In genomic region chr22:37678372-37678771, GRCh38 we compare ENCODE assay signal across 14 cellular contexts. TPM values are rescaled to one million over a fixed set of nuclear protein-coding genes. Genes with fewer than 3 reads are reported as not detected.
DNase-seq lines count a peak whose midpoint lies in the region; ATAC-seq and TF ChIP-seq lines count a peak whose summit lies in the region.
"Had no signal": no experiment of that assay in that cellular context is flagged by ENCODE, and none has a peak within 500 bp of the region (broad histone marks: within the 10 kb centered on the region; RNA-seq: fewer than 3 reads in every experiment).

No MANE protein-coding gene starts in this region.

- H3K36me3 Mint-ChIP-seq in CD4-positive, CD25-positive, alpha-beta regulatory T cell, result no peaks in the 10 kb centered on the region
- no peaks in the 10 kb centered on the region; a peak in 1 of 7 replicates for H3K36me3 Mint-ChIP-seq in H9 (ENCODE audit: insufficient read depth in 1 of 3, low read depth in 3 of 3)

- no peak overlapping the region for H2BK15ac ChIP-seq in H9 (ENCODE audit: low read depth, low read length)

- no peak overlapping the region for H3K4me3 Mint-ChIP-seq in CD4-positive, CD25-positive, alpha-beta regulatory T cell
- no peak overlapping the region for H3K4me3 Mint-ChIP-seq in H9

- no peaks in the 10 kb centered on the region for H3K9me3 Mint-ChIP-seq in CD4-positive, CD25-positive, alpha-beta regulatory T cell
- no peaks in the 10 kb centered on the region for H3K9me3 Mint-ChIP-seq in H9

- WGBS in H9 (ENCODE audit: extremely low coverage, insufficient read length, low lambda C conversion rate), result no CpG with 5 or more reads among the region's 18 CpGs

- no peak overlapping the region for H3K14ac ChIP-seq in H9 (ENCODE audit: insufficient read depth, low read length)

- H3K4me3 ChIP-seq in CD4-positive, CD25-positive, alpha-beta regulatory T cell (ENCODE audit: low read depth, low read length), result no peak overlapping the region
- H3K4me3 ChIP-seq in OCI-LY3 (ENCODE audit: low read length) (no peak overlapping the region), osteoblast (ENCODE audit: insufficient read depth, low read length) (peak overlapping the region; percentile 27)
- no peak overlapping the region for H3K4me3 ChIP-seq in effector memory CD4-positive, alpha-beta T cell (ENCODE audit: insufficient read depth, low read depth, low read length, poor library complexity, severe bottlenecking)
- H3K4me3 ChIP-seq: prostate gland, SJCRH30 had no signal

- H2AFZ ChIP-seq in OCI-LY3 (ENCODE audit: low read depth, low read length), result no peak overlapping the region
- no peak overlapping the region for H2AFZ ChIP-seq in osteoblast (ENCODE audit: low read length)
- no peak overlapping the region for H2AFZ ChIP-seq in H9 (ENCODE audit: low read length)

- no peak overlapping the region for H3K18ac ChIP-seq in H9 (ENCODE audit: insufficient read length, low read depth, low read length)

- no peak overlapping the region for H3T11ph ChIP-seq in H9 (ENCODE audit: low read length)

- H3K9ac ChIP-seq in OCI-LY3 (ENCODE audit: low read length) (no peak overlapping the region), H9 (ENCODE audit: extremely low read depth, insufficient read length, low read length) (no peak overlapping the region)

- no peak overlapping the region for H3K27ac Mint-ChIP-seq in CD4-positive, CD25-positive, alpha-beta regulatory T cell
- no peak overlapping the region for H3K27ac Mint-ChIP-seq in H9

- no peak overlapping the region for H4K91ac ChIP-seq in H9 (ENCODE audit: insufficient read length, low read depth, low read length)

- H3K4me2 ChIP-seq in OCI-LY3 (ENCODE audit: low read length) (0 out of 2 replicates have a peak overlapping the region, but pooled peaks have one; percentile 78), osteoblast (ENCODE audit: insufficient read depth, low read length) (peak overlapping the region; percentile 96), H9 (ENCODE audit: insufficient read depth, insufficient read length, low read length) (no peak overlapping the region)

- H2BK20ac ChIP-seq in H9 (ENCODE audit: low read depth, low read length, poor library complexity, severe bottlenecking), result no peak overlapping the region

- no peak overlapping the region for H2BK5ac ChIP-seq in H9 (ENCODE audit: insufficient read length, low read length)

- H3K27ac ChIP-seq in CD4-positive, CD25-positive, alpha-beta regulatory T cell (ENCODE audit: insufficient read depth, low read length, poor library complexity, severe bottlenecking), result peak overlapping the region; percentile 97
- H3K27ac ChIP-seq in OCI-LY3 (ENCODE audit: low read length), result no peak overlapping the region
- H3K27ac ChIP-seq in effector memory CD4-positive, alpha-beta T cell (ENCODE audit: insufficient read depth, low read length, poor library complexity, severe bottlenecking), result peak overlapping the region; percentile 98
- peak overlapping the region; percentile 24 for H3K27ac ChIP-seq in osteoblast (ENCODE audit: low read depth, low read length)
- H3K27ac ChIP-seq in H9 (ENCODE audit: insufficient read length, low read depth, low read length), result no peak overlapping the region
- H3K27ac ChIP-seq: prostate gland, SJCRH30 had no signal

- peaks cover 0 to 55% (median 19%) of the 10 kb centered on the region in 4 donors for H3K4me1 Mint-ChIP-seq in CD4-positive, CD25-positive, alpha-beta regulatory T cell
- peaks cover 5 to 24% of the 10 kb centered on the region in 2 experiments for H3K4me1 Mint-ChIP-seq in H9

- no peak overlapping the region for H3K56ac ChIP-seq in H9 (ENCODE audit: insufficient read length, low read depth, low read length)

- no peaks in the 10 kb centered on the region for H3K79me1 ChIP-seq in H9 (ENCODE audit: insufficient read depth, low read depth, low read length, poor library complexity, severe bottlenecking)

- H2BK12ac ChIP-seq in H9 (ENCODE audit: insufficient read length, low read depth, low read length), result no peak overlapping the region

- no peaks in the 10 kb centered on the region for H4K20me1 ChIP-seq in OCI-LY3 (ENCODE audit: insufficient read depth, low read length)
- H4K20me1 ChIP-seq in osteoblast (ENCODE audit: insufficient read depth, low read length), result peaks cover 43% of the 10 kb centered on the region
- no peaks in the 10 kb centered on the region for H4K20me1 ChIP-seq in H9 (ENCODE audit: control insufficient read depth, insufficient read depth, insufficient read length)

- no peaks in the 10 kb centered on the region for H3K27me3 Mint-ChIP-seq in CD4-positive, CD25-positive, alpha-beta regulatory T cell
- H3K27me3 Mint-ChIP-seq in H9 (ENCODE audit: low read depth), result peaks cover 6% of the 10 kb centered on the region

- no peak overlapping the region for H3K4ac ChIP-seq in H9 (ENCODE audit: low read depth, low read length)

- TF ChIP-seq CTCF in OCI-LY3 (IDR thresholded peaks at IDR 0.05; ENCODE audit: low read depth, low read length) (no peak), osteoblast (IDR thresholded peaks at IDR 0.05; ENCODE audit: extremely low read depth, low read depth, low read length) (no peak), H9 (conservative IDR thresholded peaks at IDR 0.05) (no peak)

- peaks cover 12% of the 10 kb centered on the region; the same call in 1 of the 2 replicates for H3K79me2 ChIP-seq in OCI-LY3 (ENCODE audit: low read length)
- peaks cover 28% of the 10 kb centered on the region for H3K79me2 ChIP-seq in osteoblast (ENCODE audit: insufficient read depth, low read length)
- H3K79me2 ChIP-seq in H9 (ENCODE audit: insufficient read depth, low read length), result no peaks in the 10 kb centered on the region

- no peak for DNase-seq in CD4-positive, CD25-positive, alpha-beta regulatory T cell
- no peak for DNase-seq in effector memory CD4-positive, alpha-beta T cell
- DNase-seq in osteoblast (ENCODE audit: insufficient read length, low spot score, missing footprints), result no peak
- DNase-seq in retina, result no peak
- DNase-seq in H9, result no peak
- DNase-seq: DMS79, Kasumi-1, kidney, NCI-H226, SJCRH30 had no signal

- H2BK120ac ChIP-seq in H9 (ENCODE audit: low read depth, low read length, poor library complexity, severe bottlenecking), result no peak overlapping the region

- H4K8ac ChIP-seq in H9 (replicated peaks; ENCODE audit: insufficient read length, low read depth, low read length), result no peak overlapping the region

- ATAC-seq in CD4-positive, CD25-positive, alpha-beta regulatory T cell (ENCODE audit: low read depth in 2 of 2), result no peak
- ATAC-seq in HG02678 (IDR thresholded peaks at IDR 0.05; ENCODE audit: unreplicated experiment), result no peak
- no peak for ATAC-seq in HG03442 (IDR thresholded peaks at IDR 0.05; ENCODE audit: unreplicated experiment)

- H3K27me3 ChIP-seq in CD4-positive, CD25-positive, alpha-beta regulatory T cell (ENCODE audit: control insufficient read depth, insufficient read depth, low read length), result no peaks in the 10 kb centered on the region
- H3K27me3 ChIP-seq in OCI-LY3 (ENCODE audit: low read depth, low read length) (no peaks in the 10 kb centered on the region), osteoblast (ENCODE audit: insufficient read depth, low read length) (no peaks in the 10 kb centered on the region), H9 (ENCODE audit: insufficient read depth, low read length) (no peaks in the 10 kb centered on the region)
- no peaks in the 10 kb centered on the region for H3K27me3 ChIP-seq in effector memory CD4-positive, alpha-beta T cell (replicated peaks; ENCODE audit: control insufficient read depth, insufficient read depth, low read length, poor library complexity, severe bottlenecking)
- H3K27me3 ChIP-seq: SJCRH30 had no signal

- peaks cover 3% of the 10 kb centered on the region for H3K23me2 ChIP-seq in H9 (ENCODE audit: insufficient read length, low read depth, low read length, poor library complexity, severe bottlenecking)

- no peak overlapping the region for H3K23ac ChIP-seq in H9 (ENCODE audit: insufficient read length, low read depth, low read length)

- H2AK5ac ChIP-seq in H9 (ENCODE audit: insufficient read length, low read length), result no peak overlapping the region

- H3K4me1 ChIP-seq in CD4-positive, CD25-positive, alpha-beta regulatory T cell (ENCODE audit: control insufficient read depth, insufficient read depth, low read length, poor library complexity, severe bottlenecking), result peaks cover 55% of the 10 kb centered on the region
- H3K4me1 ChIP-seq in OCI-LY3 (ENCODE audit: low read length), result peaks cover 33% of the 10 kb centered on the region
- peaks cover 32% of the 10 kb centered on the region for H3K4me1 ChIP-seq in effector memory CD4-positive, alpha-beta T cell (ENCODE audit: control insufficient read depth, insufficient read depth, low read length, poor library complexity, severe bottlenecking)
- H3K4me1 ChIP-seq in osteoblast (ENCODE audit: insufficient read depth, low read length), result peaks cover 23% of the 10 kb centered on the region
- no peaks in the 10 kb centered on the region for H3K4me1 ChIP-seq in H9 (ENCODE audit: insufficient read depth, low read length)

- H3K9me3 ChIP-seq in CD4-positive, CD25-positive, alpha-beta regulatory T cell (ENCODE audit: control insufficient read depth in 2 of 2, low read length in 2 of 2), result no peaks in the 10 kb centered on the region
- no peaks in the 10 kb centered on the region for H3K9me3 ChIP-seq in OCI-LY3 (ENCODE audit: insufficient read depth, low read length)
- H3K9me3 ChIP-seq in effector memory CD4-positive, alpha-beta T cell (ENCODE audit: control insufficient read depth, low read length), result no peaks in the 10 kb centered on the region
- no peaks in the 10 kb centered on the region for H3K9me3 ChIP-seq in osteoblast (ENCODE audit: low read depth, low read length)
- H3K9me3 ChIP-seq in H9 (ENCODE audit: control insufficient read depth, low read depth, low read length), result no peaks in the 10 kb centered on the region
- H3K9me3 ChIP-seq: prostate gland, SJCRH30 had no signal

- H3K36me3 ChIP-seq in CD4-positive, CD25-positive, alpha-beta regulatory T cell (ENCODE audit: control insufficient read depth, insufficient read depth, low read length), result no peaks in the 10 kb centered on the region
- H3K36me3 ChIP-seq in OCI-LY3 (replicated peaks; ENCODE audit: low read depth, low read length) (no peaks in the 10 kb centered on the region), osteoblast (ENCODE audit: insufficient read depth, low read length) (peaks cover 26% of the 10 kb centered on the region)
- H3K36me3 ChIP-seq in effector memory CD4-positive, alpha-beta T cell (ENCODE audit: control insufficient read depth, insufficient read depth, low read length), result peaks cover 3% of the 10 kb centered on the region
- H3K36me3 ChIP-seq: prostate gland had no signal

- no peak overlapping the region for H4K5ac ChIP-seq in H9 (ENCODE audit: insufficient read length, low read depth, low read length)

RNA-seq across cellular contexts. Expression of gene LGALS1, which starts 2.9 kb away (rescaled TPM):
- total RNA-seq in CD4-positive, CD25-positive, alpha-beta regulatory T cell, result 209 TPM
- 100 to 1,000 TPM; 321 to 829 (median 545) TPM for polyA plus RNA-seq in CD4-positive, CD25-positive, alpha-beta regulatory T cell
- total RNA-seq in osteoblast, result 3,004 and 3,217 TPM in 2 replicates
- 32.8 and 33.6 TPM in 2 replicates for total RNA-seq in H9 (2021)

RNA-seq across cellular contexts. Expression of gene NOL12, which starts 7.8 kb away (rescaled TPM):
- 38.2 TPM for total RNA-seq in CD4-positive, CD25-positive, alpha-beta regulatory T cell
- 10 to 100 TPM; 33.7 to 46.9 (median 41.2) TPM for polyA plus RNA-seq in CD4-positive, CD25-positive, alpha-beta regulatory T cell
- total RNA-seq in osteoblast (8.8 and 9.0 TPM in 2 replicates), H9 (2021) (30.4 and 35.4 TPM in 2 replicates)

RNA-seq across cellular contexts. Expression of gene TRIOBP, which starts 18.5 kb away (rescaled TPM):
- total RNA-seq in CD4-positive, CD25-positive, alpha-beta regulatory T cell, result 24.8 TPM
- polyA plus RNA-seq in CD4-positive, CD25-positive, alpha-beta regulatory T cell, result 10 to 100 TPM; 10.9 to 19.2 (median 13.1) TPM
- 144 and 162 TPM in 2 replicates for total RNA-seq in osteoblast
- 50.8 and 52.7 TPM in 2 replicates for total RNA-seq in H9 (2021)

RNA-seq across cellular contexts. Expression of gene PDXP, which starts 19.8 kb away (rescaled TPM):
- total RNA-seq in CD4-positive, CD25-positive, alpha-beta regulatory T cell, result 2.0 TPM
- 1 to 10 TPM; 1.1 to 5.8 (median 3.4) TPM for polyA plus RNA-seq in CD4-positive, CD25-positive, alpha-beta regulatory T cell
- total RNA-seq in osteoblast (5.0 and 5.8 TPM in 2 replicates), H9 (2021) (38.9 and 41.0 TPM in 2 replicates)

RNA-seq across cellular contexts. Expression of gene SH3BP1, which starts 38.9 kb away (rescaled TPM):
- total RNA-seq in CD4-positive, CD25-positive, alpha-beta regulatory T cell, result 126 TPM
- 10 to 100 TPM; 10.1 to 17.8 (median 16.2) TPM for polyA plus RNA-seq in CD4-positive, CD25-positive, alpha-beta regulatory T cell
- 4.1 and 4.7 TPM in 2 replicates for total RNA-seq in osteoblast
- total RNA-seq in H9 (2021), result 33.6 and 35.1 TPM in 2 replicates

Comparison
In these comparisons a context has a peak if more than half of its experiments do, and no peak if none do; other contexts are left out.
1. H3K27ac ChIP-seq: peak in CD4-positive, CD25-positive, alpha-beta regulatory T cell (single experiment), effector memory CD4-positive, alpha-beta T cell (single experiment) and osteoblast (single experiment); none in OCI-LY3 (single experiment) and H9 (single experiment).
2. RNA of gene LGALS1, which starts 2.9 kb away (total RNA-seq): 3,004 to 3,217 TPM in osteoblast; 209 TPM in CD4-positive, CD25-positive, alpha-beta regulatory T cell (single experiment) and 32.8 to 33.6 TPM in H9; every median in the first group is over 10 times any median in the second.